In the genomic region with DNA sequence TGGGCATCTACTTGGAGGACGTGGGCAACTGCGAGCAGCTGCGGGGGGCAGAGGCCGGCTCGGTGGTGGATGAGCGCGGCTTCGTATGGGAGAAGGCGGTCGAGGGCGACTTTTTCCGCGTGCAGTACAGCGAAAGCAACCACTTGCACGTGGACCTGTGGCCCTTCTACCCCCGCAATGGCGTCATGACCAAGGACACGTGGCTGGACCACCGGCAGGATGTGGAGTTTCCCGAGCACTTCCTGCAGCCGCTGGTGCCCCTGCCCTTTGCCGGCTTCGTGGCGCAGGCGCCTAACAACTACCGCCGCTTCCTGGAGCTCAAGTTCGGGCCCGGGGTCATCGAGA, we compare ENCODE assay signal across 17 cellular contexts. TPM values are rescaled to one million over a fixed set of nuclear protein-coding genes. Genes with fewer than 3 reads are reported as not detected.
DNase-seq lines count a peak whose midpoint lies in the region; ATAC-seq, FAIRE-seq and TF ChIP-seq lines count a peak whose summit lies in the region.
"Had no signal": no experiment of that assay in that cellular context is flagged by ENCODE, and none has a peak within 500 bp of the region (broad histone marks: within the 10 kb centered on the region; RNA-seq: fewer than 3 reads in every experiment).

No MANE protein-coding gene starts in this region.

- peak overlapping the region in 2 of 11 experiments; percentile 25 to 56; a peak in 2 of 22 replicates for H3K27ac ChIP-seq in BLaER1 treated with 17β-estradiol and CSF1 and Interleukin-3, amounts not matched to agents 10 nM and 100 nM
- H3K27ac ChIP-seq in IMR-90 (ENCODE audit: insufficient read depth, low read length) (no peak overlapping the region), hepatocyte (no peak overlapping the region)
- H3K27ac ChIP-seq: A549, GM23248 had no signal

- peak overlapping the region; percentile 21 for H2AFZ ChIP-seq in IMR-90 (replicated peaks; ENCODE audit: low read length, poor library complexity)
- H2AFZ ChIP-seq in hepatocyte, result no peak overlapping the region
- H2AFZ ChIP-seq: GM23248 had no signal

- peak overlapping the region in 1 of 11 experiments; percentile 13; a peak in 1 of 22 replicates for H3K9ac ChIP-seq in BLaER1 treated with 17β-estradiol and CSF1 and Interleukin-3, amounts not matched to agents 10 nM and 100 nM
- H3K9ac ChIP-seq in IMR-90 (ENCODE audit: low read depth, low read length), result no peak overlapping the region
- H3K9ac ChIP-seq: GM23248 had no signal

- no peak overlapping the region for H2BK120ac ChIP-seq in IMR-90 (ENCODE audit: low read depth, low read length)

- 82% methylated on average over 19 of the region's 30 CpGs; no CpG with 5 or more reads in 1 of the 2 experiments for WGBS in IMR-90 (ENCODE audit: extremely low coverage in 2 of 2, insufficient read length in 1 of 2), 2 experiments
- WGBS in hepatocyte (ENCODE audit: low lambda C conversion rate, missing lambda C conversion rate), result 97% methylated on average over 29 of the region's 30 CpGs

- H3K56ac ChIP-seq in IMR-90 (ENCODE audit: extremely low read depth, insufficient read depth, low read length), result no peak overlapping the region

- no peak overlapping the region for H3K18ac ChIP-seq in IMR-90 (ENCODE audit: low read depth, low read length)

- H4K5ac ChIP-seq in IMR-90 (ENCODE audit: low read depth, low read length), result no peak overlapping the region

- in situ Hi-C loops in IMR-90 (cut with MboI; ENCODE audit: low sequenced_read_pairs), result loop anchor here (5.0 kb wide), 2 partner anchors 86 to 231 kb away; no protein-coding TSS in a partner anchor

- peak overlapping the region; percentile 62; the same call in 1 of the 2 replicates for H2AK5ac ChIP-seq in IMR-90 (ENCODE audit: low read depth, low read length)

- intact Hi-C loops in IMR-90 (cut with micrococcal nuclease) (loop anchor here (2.0 kb wide), 1 partner anchor 234 kb away; no protein-coding TSS in a partner anchor), mucosa of descending colon (cut with DNase I, micrococcal nuclease) (loop anchor here (2.0 kb wide), 2 partner anchors 82 to 84 kb away; no protein-coding TSS in a partner anchor)

- CTCF ChIA-PET in IMR-90 (lab: Yijun Ruan, JAX), result no interaction called here

- TF ChIP-seq RAD21 in IMR-90 (IDR thresholded peaks at IDR 0.05; ENCODE audit: low read length), result no peak

- FAIRE-seq in urothelium cell line (lab: Jason Lieb, UNC), result no peak
- FAIRE-seq: A549, D721Med, HepG2 had no signal

- TF ChIP-seq POLR2A in IMR-90 (IDR thresholded peaks at IDR 0.05; ENCODE audit: low read depth, low read length), result no peak

- H2BK20ac ChIP-seq in IMR-90 (ENCODE audit: low read depth, low read length), result no peak overlapping the region

- peaks cover 38 to 83% (median 62%) of the 10 kb centered on the region in 10 experiments for H3K4me1 ChIP-seq in BLaER1 treated with 17β-estradiol and CSF1 and Interleukin-3, amounts not matched to agents 10 nM and 100 nM
- H3K4me1 ChIP-seq in IMR-90 (ENCODE audit: control insufficient read depth, insufficient read depth, low read length) (peaks cover 12% of the 10 kb centered on the region), mucosa of descending colon (ENCODE audit: low read depth) (peaks cover 3% of the 10 kb centered on the region), hepatocyte (ENCODE audit: insufficient read depth) (no peaks in the 10 kb centered on the region)

- H3K4me3 ChIP-seq in BLaER1 treated with 17β-estradiol and CSF1 and Interleukin-3, amounts not matched to agents 10 nM and 100 nM, result no peak overlapping the region
- no peak overlapping the region for H3K4me3 ChIP-seq in IMR-90 (ENCODE audit: insufficient read depth, low read depth, low read length)
- no peak overlapping the region for H3K4me3 ChIP-seq in mucosa of descending colon
- no peak overlapping the region for H3K4me3 ChIP-seq in hepatocyte
- H3K4me3 ChIP-seq: A549, GM23248 had no signal

- no peak overlapping the region for H4K91ac ChIP-seq in IMR-90 (ENCODE audit: insufficient read depth, low read depth, low read length)

- no peak overlapping the region for H2AK9ac ChIP-seq in IMR-90 (replicated peaks; ENCODE audit: low read depth, low read length, poor library complexity)

- dilution Hi-C loops in IMR-90 (cut with HindIII; ENCODE audit: low sequenced_read_pairs, unreplicated experiment), result no loop called here

- H3K4ac ChIP-seq in IMR-90 (ENCODE audit: low read depth, low read length), result no peak overlapping the region

- H3K27me3 ChIP-seq in BLaER1 treated with 17β-estradiol and CSF1 and Interleukin-3, amounts not matched to agents 10 nM and 100 nM, result no peaks in the 10 kb centered on the region
- no peaks in the 10 kb centered on the region for H3K27me3 ChIP-seq in IMR-90 (ENCODE audit: control insufficient read depth, insufficient read depth, low read length)
- H3K27me3 ChIP-seq in hepatocyte, result no peaks in the 10 kb centered on the region

- no peak overlapping the region for H3K14ac ChIP-seq in IMR-90 (replicated peaks; ENCODE audit: low read depth, low read length)

- no peak overlapping the region for H2BK15ac ChIP-seq in IMR-90 (ENCODE audit: low read depth, low read length)

- peak overlapping the region in 9 of 11 experiments; percentile 4 to 86 (median 78); a peak in 12 of 22 replicates for H3K4me2 ChIP-seq in BLaER1 treated with 17β-estradiol and CSF1 and Interleukin-3, amounts not matched to agents 10 nM and 100 nM
- H3K4me2 ChIP-seq in IMR-90 (ENCODE audit: low read depth, low read length), result no peak overlapping the region
- H3K4me2 ChIP-seq in hepatocyte, result no peak overlapping the region
- H3K4me2 ChIP-seq: A549 had no signal

- no peaks in the 10 kb centered on the region for H3K9me2 ChIP-seq in hepatocyte (replicated peaks; ENCODE audit: insufficient read depth)

- DNase-seq in IMR-90, result no peak
- peak; percentile 50 to 55 for DNase-seq in dermis microvascular lymphatic vessel endothelial cell (ENCODE audit: low read depth in 2 of 2)
- DNase-seq in mucosa of descending colon, result peak in 2 of 3 donors; percentile 41 to 60
- no peak for DNase-seq in hepatocyte (ENCODE audit: low spot score)
- DNase-seq in urothelium cell line (ENCODE audit: low spot score), result no peak
- DNase-seq in HCEC 1CT, result no peak
- DNase-seq in NCI-H345 treated with DMSO at 0.1 percent for 48 hours (lab: John Stamatoyannopoulos, UW; ENCODE audit: unreplicated experiment), result no peak
- DNase-seq: GM23248, KG1, NCI-H187 treated with DMSO at 0.1 percent for 48 hours, NCI-H2227 treated with DMSO at 0.1 percent for 48 hours, NCI-H524, SIG-M5 had no signal

- no peak for TF ChIP-seq CTCF in IMR-90 (conservative IDR thresholded peaks at IDR 0.05; ENCODE audit: low read depth, low read length)
- TF ChIP-seq CTCF in mucosa of descending colon (IDR thresholded peaks at IDR 0.05), result no peak
- TF ChIP-seq CTCF in hepatocyte (IDR thresholded peaks at IDR 0.05; ENCODE audit: poor library complexity), result no peak

- peaks cover 4% of the 10 kb centered on the region for H3K79me2 ChIP-seq in hepatocyte

- H3K23ac ChIP-seq in IMR-90 (ENCODE audit: low read depth, low read length), result no peak overlapping the region

- H2BK5ac ChIP-seq in IMR-90 (ENCODE audit: low read depth, low read length, poor library complexity, severe bottlenecking), result no peak overlapping the region

- peaks cover 8 to 29% of the 10 kb centered on the region in 2 experiments; a peak in 2 of 4 replicates for H3K79me1 ChIP-seq in IMR-90 (ENCODE audit: low read depth in 1 of 2, low read length in 2 of 2)

- peaks cover 6 to 35% (median 19%) of the 10 kb centered on the region in 11 experiments; a peak in 20 of 22 replicates for H3K36me3 ChIP-seq in BLaER1 treated with 17β-estradiol and CSF1 and Interleukin-3, amounts not matched to agents 10 nM and 100 nM
- H3K36me3 ChIP-seq in IMR-90 (ENCODE audit: control insufficient read depth, insufficient read depth, low read length) (peaks cover 20% of the 10 kb centered on the region), mucosa of descending colon (ENCODE audit: low read depth) (no peaks in the 10 kb centered on the region), hepatocyte (replicated peaks; ENCODE audit: insufficient read depth, low read depth) (no peaks in the 10 kb centered on the region)

- POLR2A ChIA-PET in IMR-90 (lab: Charles Lee; ENCODE audit: unreplicated experiment), result no interaction called here

- peaks cover 0 to 53% (median 16%) of the 10 kb centered on the region in 11 experiments; a peak in 11 of 22 replicates for H4K20me1 ChIP-seq in BLaER1 treated with 17β-estradiol and CSF1 and Interleukin-3, amounts not matched to agents 10 nM and 100 nM
- H4K20me1 ChIP-seq in IMR-90 (ENCODE audit: insufficient read depth, low read length) (peaks cover 17% of the 10 kb centered on the region), hepatocyte (ENCODE audit: insufficient read depth, poor library complexity, severe bottlenecking) (no peaks in the 10 kb centered on the region)

- BruUV-seq in IMR-90 (replicated peaks; lab: Mats Ljungman, UMichigan), result no TSS peak

- ATAC-seq in IMR-90 (ENCODE audit: low read depth) (no peak), mucosa of descending colon (no peak)

- no peaks in the 10 kb centered on the region for H3K9me3 ChIP-seq in BLaER1 treated with 17β-estradiol and CSF1 and Interleukin-3, amounts not matched to agents 10 nM and 100 nM (replicated peaks in 1 of 11)
- H3K9me3 ChIP-seq in IMR-90 (ENCODE audit: control insufficient read depth, insufficient read depth, low read length) (no peaks in the 10 kb centered on the region), mucosa of descending colon (no peaks in the 10 kb centered on the region), hepatocyte (ENCODE audit: low read depth) (no peaks in the 10 kb centered on the region)
- H3K9me3 ChIP-seq: A549 had no signal

- no peak overlapping the region for H4K8ac ChIP-seq in IMR-90 (ENCODE audit: low read depth in 2 of 2, low read length in 2 of 2)

- peaks cover 9% of the 10 kb centered on the region for H3K9me1 ChIP-seq in IMR-90 (ENCODE audit: insufficient read depth, low read length)

RNA-seq across cellular contexts. Expression of a gene that starts 10.3 kb away (rescaled TPM):
- 36.7 and 37.8 TPM in 2 replicates for total RNA-seq in IMR-90 (2012; rRNA removed)
- 112 and 127 TPM in 2 replicates for polyA plus RNA-seq in IMR-90 (2012; rRNA removed)
- 111 and 127 TPM in 2 replicates for polyA plus RNA-seq in IMR-90 (2012; cell fraction: cytosol; rRNA removed)
- polyA plus RNA-seq in IMR-90 (2012; cell fraction: nucleus; rRNA removed; ENCODE audit: low replicate concordance), result 158 and 365 TPM in 2 replicates
- total RNA-seq in dermis microvascular lymphatic vessel endothelial cell, result 68.2 and 108 TPM in 2 replicates
- 10 to 100 TPM; 68.3 to 79.2 (median 73.7) TPM for total RNA-seq in mucosa of descending colon
- 57.6 and 64.1 TPM in 2 replicates for total RNA-seq in hepatocyte
- 58.0 and 63.7 TPM in 2 replicates for polyA plus RNA-seq in hepatocyte

RNA-seq across cellular contexts. Expression of a gene that starts 10.7 kb away (rescaled TPM):
- 5.8 and 6.1 TPM in 2 replicates for total RNA-seq in IMR-90 (2012; rRNA removed)
- 25.3 and 28.5 TPM in 2 replicates for polyA plus RNA-seq in IMR-90 (2012; rRNA removed)
- polyA plus RNA-seq in IMR-90 (2012; cell fraction: cytosol; rRNA removed), result 22.3 and 36.1 TPM in 2 replicates
- 50.3 and 64.5 TPM in 2 replicates for polyA plus RNA-seq in IMR-90 (2012; cell fraction: nucleus; rRNA removed; ENCODE audit: low replicate concordance)
- total RNA-seq in dermis microvascular lymphatic vessel endothelial cell, result 8.9 and 15.2 TPM in 2 replicates
- 10 to 100 TPM; 10.7 to 19.8 (median 10.9) TPM for total RNA-seq in mucosa of descending colon
- total RNA-seq in hepatocyte, result 17.0 and 18.7 TPM in 2 replicates
- 21.2 and 23.6 TPM in 2 replicates for polyA plus RNA-seq in hepatocyte

RNA-seq across cellular contexts. Expression of a gene that starts 31.9 kb away (rescaled TPM):
- total RNA-seq in IMR-90 (2012; rRNA removed) (105 and 142 TPM in 2 replicates), dermis microvascular lymphatic vessel endothelial cell (25.3 and 25.8 TPM in 2 replicates), mucosa of descending colon (100 to 1,000 TPM in 1 of 3 donors, 10 to 100 TPM in 2; 54.7 to 101 (median 89.2) TPM), hepatocyte (84.6 and 87.9 TPM in 2 replicates)
- polyA plus RNA-seq in IMR-90 (2012; rRNA removed) (155 and 171 TPM in 2 replicates), hepatocyte (171 and 176 TPM in 2 replicates)
- 117 and 213 TPM in 2 replicates for polyA plus RNA-seq in IMR-90 (2012; cell fraction: cytosol; rRNA removed)
- 88.4 and 128 TPM in 2 replicates for polyA plus RNA-seq in IMR-90 (2012; cell fraction: nucleus; rRNA removed; ENCODE audit: low replicate concordance)

RNA-seq across cellular contexts. Expression of a gene that starts 39.6 kb away (rescaled TPM):
- total RNA-seq in IMR-90 (2012; rRNA removed) (9.9 and 10.0 TPM in 2 replicates), dermis microvascular lymphatic vessel endothelial cell (32.6 and 55.4 TPM in 2 replicates), mucosa of descending colon (10 to 100 TPM; 52.5 to 70.5 (median 62.9) TPM), hepatocyte (15.6 and 29.5 TPM in 2 replicates)
- polyA plus RNA-seq in IMR-90 (2012; rRNA removed) (18.8 and 19.6 TPM in 2 replicates), hepatocyte (37.9 and 48.5 TPM in 2 replicates)
- 8.8 and 25.6 TPM in 2 replicates for polyA plus RNA-seq in IMR-90 (2012; cell fraction: cytosol; rRNA removed)
- polyA plus RNA-seq in IMR-90 (2012; cell fraction: nucleus; rRNA removed; ENCODE audit: low replicate concordance), result 44.4 and 97.9 TPM in 2 replicates

Comparison
In these comparisons a context has a peak if more than half of its experiments do, and no peak if none do; other contexts are left out.
1. H3K4me2 ChIP-seq: peak in BLaER1 treated with 17β-estradiol and CSF1 and Interleukin-3, amounts not matched to agents 10 nM and 100 nM (9 of 11); none in IMR-90 (single experiment) and hepatocyte (single experiment).
2. DNase-seq: peak in dermis microvascular lymphatic vessel endothelial cell (2 of 2) and mucosa of descending colon (2 of 3); none in IMR-90 (single experiment), hepatocyte (single experiment), urothelium cell line (single experiment), HCEC 1CT (single experiment) and NCI-H345 treated with DMSO at 0.1 percent for 48 hours (single experiment).